Comparison of ENCODE assay signal across 1 cellular context in the genomic region with DNA sequence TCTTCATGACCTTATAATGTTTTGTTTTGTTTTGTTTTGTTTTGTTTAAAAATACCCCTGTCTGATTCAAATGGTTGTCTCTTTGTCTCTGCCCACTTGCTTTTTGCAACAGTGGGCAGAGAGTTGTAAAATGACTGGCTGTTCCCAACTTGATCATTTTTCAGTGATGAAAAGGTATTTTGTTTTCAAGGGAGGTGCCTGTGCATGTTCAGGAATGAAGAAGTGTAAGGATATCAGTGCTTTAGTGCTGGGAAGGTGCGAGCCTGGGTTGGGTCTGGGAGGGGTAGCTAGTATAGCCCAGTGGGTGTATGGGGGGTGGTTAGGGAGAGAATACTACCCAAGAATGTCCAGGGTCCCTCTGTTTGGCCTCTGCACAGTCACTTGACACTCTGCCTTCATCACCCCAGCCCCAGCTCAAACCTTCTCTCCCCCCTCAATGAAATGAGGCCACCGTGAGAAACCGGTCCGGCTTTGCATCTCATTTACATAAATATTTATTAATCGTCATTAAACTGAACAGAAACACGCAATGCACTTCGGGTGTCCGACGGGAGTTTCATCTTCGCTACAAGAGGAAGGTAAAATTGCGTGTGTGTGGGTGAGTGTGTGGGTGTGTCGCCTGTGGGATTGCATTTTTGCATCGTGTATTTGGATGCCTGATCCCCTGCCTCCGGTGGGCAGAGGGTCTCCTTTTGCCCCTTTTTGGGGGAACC.
A peak's percentile ranks its signal among the peaks of the same experiment; 100 is the strongest.
TF ChIP-seq lines count a peak whose summit lies in the region.

No MANE protein-coding gene starts in this region.

TF ChIP-seq in GM12878, 131 proteins besides CTCF, POLR2A, EP300 and RAD21:
- TF ChIP-seq YY1 (IDR thresholded peaks at IDR 0.05; ENCODE audit: low read depth, low read length) (0 out of 2 replicates have a peak, but pooled peaks have one; percentile 6), EED (IDR thresholded peaks at IDR 0.05; ENCODE audit: low read depth) (no peak), MTA2 (IDR thresholded peaks at IDR 0.05; ENCODE audit: low read depth) (no peak), RUNX3 (IDR thresholded peaks at IDR 0.05; ENCODE audit: low read length) (peak; percentile 28; the same call in 1 of the 2 replicates), EGR1 (IDR thresholded peaks at IDR 0.05; ENCODE audit: borderline replicate concordance in 1 of 2, low read depth in 2 of 2, low read length in 2 of 2) (peak in 1 of 2 experiments; percentile 32; a peak in 1 of 3 replicates), MYC (IDR thresholded peaks at IDR 0.05; ENCODE audit: insufficient read depth, insufficient read length, insufficient replicate concordance, low read length, severe bottlenecking) (no peak)
TF ChIP-seq in GM12878: peak in this region for 3.
